25 cellular contexts compared by ENCODE assay signal in the genomic region with DNA sequence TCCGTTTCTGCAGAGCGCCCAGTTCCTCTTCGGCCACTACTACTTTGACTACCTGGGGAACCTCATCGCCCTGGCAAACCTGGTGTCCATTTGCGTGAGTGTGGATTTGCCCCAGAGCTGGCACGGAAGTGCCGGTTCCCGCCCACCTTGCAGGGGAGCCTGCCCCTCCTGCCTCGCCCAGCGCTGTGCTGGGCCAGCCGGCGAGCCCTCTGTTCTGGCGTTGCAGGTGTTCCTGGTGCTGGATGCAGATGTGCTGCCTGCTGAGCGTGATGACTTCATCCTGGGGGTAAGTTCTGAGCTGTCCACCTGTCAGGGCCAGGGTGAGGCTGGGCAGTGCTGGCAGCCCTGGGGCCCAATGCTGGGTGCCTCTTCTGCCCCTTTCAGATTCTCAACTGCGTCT.
"Had no signal": no experiment of that assay in that cellular context is flagged by ENCODE, and none has a peak within 500 bp of the region (broad histone marks: within the 10 kb centered on the region; RNA-seq: fewer than 3 reads in every experiment).

No MANE protein-coding gene starts in this region.

- H3K4me3 Mint-ChIP-seq: effector memory CD8-positive, alpha-beta T cell; mesothelial cell of epicardium; naive B cell; natural killer cell treated with Interleukin-12 subunit alpha and Interleukin-12 subunit beta and Interleukin-15 and Interleukin-18, amount 100 ng/mL, for 72 hours; neural crest cell; stimulated activated naive CD8-positive, alpha-beta T cell treated with anti-CD3 and anti-CD28 coated beads, Interleukin-15, amount 100 ng/mL, for 72 hours had no signal

- H3K27ac Mint-ChIP-seq: mesothelial cell of epicardium; natural killer cell treated with Interleukin-12 subunit alpha and Interleukin-12 subunit beta and Interleukin-15 and Interleukin-18, amount 100 ng/mL, for 72 hours; progenitor cell of endocrine pancreas; stimulated activated naive CD8-positive, alpha-beta T cell treated with anti-CD3 and anti-CD28 coated beads, Interleukin-15, amount 100 ng/mL, for 72 hours had no signal

- H3K9ac ChIP-seq: parathyroid adenoma had no signal

- H3K4me1 ChIP-seq: parathyroid adenoma, right lobe of liver, thyroid gland had no signal

- H3K27me3 ChIP-seq: foreskin keratinocyte, heart right ventricle, left lung, right lobe of liver, thyroid gland, vagina had no signal

- H3K4me2 ChIP-seq: smooth muscle cell had no signal

- ATAC-seq: effector memory CD8-positive, alpha-beta T cell; foreskin keratinocyte; heart right ventricle; left cardiac atrium; mucosa of descending colon; natural killer cell treated with Interleukin-12 subunit alpha and Interleukin-12 subunit beta and Interleukin-15 and Interleukin-18, amount 100 ng/mL, for 72 hours; right lobe of liver; stimulated activated naive CD8-positive, alpha-beta T cell treated with anti-CD3 and anti-CD28 coated beads, Interleukin-15, amount 100 ng/mL, for 72 hours had no signal

- H3K27me3 Mint-ChIP-seq: effector memory CD8-positive, alpha-beta T cell; naive B cell; natural killer cell treated with Interleukin-12 subunit alpha and Interleukin-12 subunit beta and Interleukin-15 and Interleukin-18, amount 100 ng/mL, for 72 hours; progenitor cell of endocrine pancreas; stimulated activated naive CD8-positive, alpha-beta T cell treated with anti-CD3 and anti-CD28 coated beads, Interleukin-15, amount 100 ng/mL, for 72 hours had no signal

- H3K36me3 Mint-ChIP-seq: natural killer cell treated with Interleukin-12 subunit alpha and Interleukin-12 subunit beta and Interleukin-15 and Interleukin-18, amount 100 ng/mL, for 72 hours had no signal

- DNase-seq: effector memory CD8-positive, alpha-beta T cell; foreskin keratinocyte; heart right ventricle; hippocampal formation; left cardiac atrium; mesenchymal stem cell; mucosa of descending colon; naive B cell; right lobe of liver; stimulated activated CD4-positive, alpha-beta T cell treated with anti-CD3 and anti-CD28 coated beads, Interleukin-12 subunit alpha, Interleukin-12 subunit beta, amount 100 ng/mL, for 4 hours; stimulated activated CD4-positive, alpha-beta T cell treated with anti-CD3 and anti-CD28 coated beads, Interleukin-1b, Interleukin-23, amount 100 ng/mL, for 48 hours; stimulated activated CD4-positive, alpha-beta T cell treated with anti-CD3 and anti-CD28 coated beads, Interleukin-4, amount 100 ng/mL, for 1 hour; stimulated activated CD8-positive, alpha-beta memory T cell treated with anti-CD3 and anti-CD28 coated beads, Interleukin-4, amount 100 ng/mL, for 48 hours; stimulated activated naive CD4-positive, alpha-beta T cell; stimulated activated naive CD8-positive, alpha-beta T cell treated with anti-CD3 and anti-CD28 coated beads, Interleukin-15, amount 100 ng/mL, for 72 hours; thyroid gland had no signal

- H3K9me3 ChIP-seq: heart right ventricle, left lung, mucosa of descending colon, right lobe of liver, thyroid gland, vagina had no signal

- H3K27ac ChIP-seq: foreskin keratinocyte, left lung, parathyroid adenoma, right lobe of liver, thyroid gland, vagina had no signal

- H3K4me1 Mint-ChIP-seq: mesothelial cell of epicardium had no signal

- H3K9me3 Mint-ChIP-seq: effector memory CD8-positive, alpha-beta T cell; mesothelial cell of epicardium; naive B cell; natural killer cell treated with Interleukin-12 subunit alpha and Interleukin-12 subunit beta and Interleukin-15 and Interleukin-18, amount 100 ng/mL, for 72 hours; neural crest cell; stimulated activated naive CD8-positive, alpha-beta T cell treated with anti-CD3 and anti-CD28 coated beads, Interleukin-15, amount 100 ng/mL, for 72 hours had no signal

- H3K4me3 ChIP-seq: coronary artery, heart right ventricle, left lung, mucosa of descending colon, right lobe of liver, smooth muscle cell, thyroid gland, vagina had no signal
